Comparison of ENCODE assay signal across 30 cellular contexts in genomic region chr5:2178528-2178927, GRCh38.
"Had no signal": no experiment of that assay in that cellular context is flagged by ENCODE, and none has a peak within 500 bp of the region (broad histone marks: within the 10 kb centered on the region; RNA-seq: fewer than 3 reads in every experiment).

No MANE protein-coding gene starts in this region.

- H3K4me2 ChIP-seq: hepatocyte, smooth muscle cell had no signal

- H2AFZ ChIP-seq: hepatocyte had no signal

- H3K9me3 ChIP-seq: colonic mucosa, gastroesophageal sphincter, heart left ventricle, left ventricle myocardium inferior, lower lobe of right lung, mucosa of descending colon, neutrophil, pancreas, prostate gland, right atrium auricular region, suprapubic skin, transverse colon had no signal

- DNase-seq: colonic mucosa; effector CD8-positive, alpha-beta T cell; endodermal cell; foreskin fibroblast; heart left ventricle; kidney glomerular epithelial cell; left colon; left ventricle myocardium inferior; lower lobe of right lung; mucosa of descending colon; naive B cell; stimulated activated CD4-positive, alpha-beta T cell treated with anti-CD3 and anti-CD28 coated beads, Interleukin-2, amount 100 ng/mL, for 24 hours; stimulated activated CD4-positive, alpha-beta T cell treated with anti-CD3 and anti-CD28 coated beads, Interleukin-4, amount 100 ng/mL, for 24 hours; transverse colon had no signal

- H3K27me3 Mint-ChIP-seq: dendritic cell treated with granulocyte-macrophage colony-stimulating factor and Interleukin-4, amounts not matched to agents 40 ng/mL and 50 ng/mL, for 4 days; stimulated activated naive CD8-positive, alpha-beta T cell treated with anti-CD3 and anti-CD28 coated beads, Interleukin-15, Interleukin-2, amounts not matched to agents 100 ng/mL and 50 ng/mL, for 24 hours had no signal

- H3K4me1 ChIP-seq: colonic mucosa, gastroesophageal sphincter, lower lobe of right lung, pancreas, prostate gland, right atrium auricular region, suprapubic skin, transverse colon had no signal

- H3K27ac ChIP-seq: colonic mucosa, epithelial cell of prostate, gastroesophageal sphincter, heart left ventricle, hepatocyte, left ventricle myocardium inferior, lower lobe of right lung, neutrophil, pancreas, prostate gland, right atrium auricular region, suprapubic skin, transverse colon had no signal

- H3K27ac Mint-ChIP-seq: dendritic cell treated with granulocyte-macrophage colony-stimulating factor and Interleukin-4, amounts not matched to agents 40 ng/mL and 50 ng/mL, for 4 days; endodermal cell; mesothelial cell of epicardium; naive B cell; stimulated activated effector memory CD8-positive, alpha-beta T cell treated with anti-CD3 and anti-CD28 coated beads, Interleukin-12 subunit alpha, Interleukin-12 subunit beta, amount 100 ng/mL, for 72 hours; stimulated activated naive CD8-positive, alpha-beta T cell treated with anti-CD3 and anti-CD28 coated beads, Interleukin-15, Interleukin-2, amounts not matched to agents 100 ng/mL and 50 ng/mL, for 24 hours had no signal

- H3K9me3 Mint-ChIP-seq: central memory CD8-positive, alpha-beta T cell; dendritic cell treated with granulocyte-macrophage colony-stimulating factor and Interleukin-4, amounts not matched to agents 40 ng/mL and 50 ng/mL, for 4 days; endodermal cell; mesothelial cell of epicardium; naive B cell; stimulated activated effector memory CD8-positive, alpha-beta T cell treated with anti-CD3 and anti-CD28 coated beads, Interleukin-12 subunit alpha, Interleukin-12 subunit beta, amount 100 ng/mL, for 72 hours; stimulated activated naive CD8-positive, alpha-beta T cell treated with anti-CD3 and anti-CD28 coated beads, Interleukin-15, Interleukin-2, amounts not matched to agents 100 ng/mL and 50 ng/mL, for 24 hours had no signal

- H3K4me3 Mint-ChIP-seq: central memory CD8-positive, alpha-beta T cell; dendritic cell treated with granulocyte-macrophage colony-stimulating factor and Interleukin-4, amounts not matched to agents 40 ng/mL and 50 ng/mL, for 4 days; endodermal cell; mesothelial cell of epicardium; naive B cell; stimulated activated effector memory CD8-positive, alpha-beta T cell treated with anti-CD3 and anti-CD28 coated beads, Interleukin-12 subunit alpha, Interleukin-12 subunit beta, amount 100 ng/mL, for 72 hours; stimulated activated naive CD8-positive, alpha-beta T cell treated with anti-CD3 and anti-CD28 coated beads, Interleukin-15, Interleukin-2, amounts not matched to agents 100 ng/mL and 50 ng/mL, for 24 hours had no signal

- H3K4me3 ChIP-seq: colonic mucosa, gastroesophageal sphincter, heart left ventricle, hepatocyte, left ventricle myocardium inferior, lower lobe of right lung, mucosa of descending colon, pancreas, prostate gland, right atrium auricular region, smooth muscle cell, suprapubic skin, transverse colon had no signal

- ATAC-seq: esophagus mucosa; gastroesophageal sphincter; left colon; mucosa of descending colon; pancreas; sciatic nerve; stimulated activated effector memory CD8-positive, alpha-beta T cell treated with anti-CD3 and anti-CD28 coated beads, Interleukin-12 subunit alpha, Interleukin-12 subunit beta, amount 100 ng/mL, for 72 hours had no signal

- H3K36me3 ChIP-seq: colonic mucosa, gastroesophageal sphincter, heart left ventricle, left ventricle myocardium inferior, lower lobe of right lung, neutrophil, pancreas, prostate gland, right atrium auricular region, suprapubic skin, transverse colon had no signal

- H3K27me3 ChIP-seq: colonic mucosa, heart left ventricle, hepatocyte, pancreas, right atrium auricular region, transverse colon had no signal

- H3K4me1 Mint-ChIP-seq: central memory CD8-positive, alpha-beta T cell; naive B cell; stimulated activated effector memory CD8-positive, alpha-beta T cell treated with anti-CD3 and anti-CD28 coated beads, Interleukin-12 subunit alpha, Interleukin-12 subunit beta, amount 100 ng/mL, for 72 hours had no signal

- H3K36me3 Mint-ChIP-seq: mesothelial cell of epicardium; naive B cell; stimulated activated effector memory CD8-positive, alpha-beta T cell treated with anti-CD3 and anti-CD28 coated beads, Interleukin-12 subunit alpha, Interleukin-12 subunit beta, amount 100 ng/mL, for 72 hours had no signal
